9 cellular contexts compared by ENCODE assay signal in the genomic region with DNA sequence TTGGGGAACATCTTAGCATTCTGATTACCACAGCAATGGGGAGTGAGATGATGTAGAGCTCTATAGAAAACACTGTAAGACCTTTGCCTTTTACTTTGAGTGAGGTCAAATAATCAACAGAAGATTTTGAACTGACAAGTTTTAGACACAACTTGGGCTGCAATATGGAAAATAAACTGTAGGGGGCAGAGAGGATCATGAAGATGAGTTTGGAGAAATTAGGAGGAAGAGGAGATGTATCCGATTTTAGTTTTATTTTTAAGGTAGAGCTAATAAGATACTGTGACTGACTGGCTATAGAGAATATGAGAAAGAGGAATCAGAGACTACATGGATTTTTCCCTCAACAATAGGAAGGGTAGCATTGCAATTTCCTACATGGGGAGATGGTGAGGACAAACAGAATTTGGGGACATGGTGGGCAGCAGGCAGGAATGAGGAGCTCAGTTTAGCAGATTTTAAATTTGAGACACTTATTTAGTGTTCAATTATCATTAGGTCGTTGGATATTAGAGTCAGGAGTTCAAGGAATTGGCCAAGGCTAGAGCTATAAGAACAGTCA.
DNase-seq lines count a peak whose midpoint lies in the region; ATAC-seq, FAIRE-seq and TF ChIP-seq lines count a peak whose summit lies in the region.
"Had no signal": no experiment of that assay in that cellular context is flagged by ENCODE, and none has a peak within 500 bp of the region (broad histone marks: within the 10 kb centered on the region; RNA-seq: fewer than 3 reads in every experiment).

No MANE protein-coding gene starts in this region.

- no peak for FAIRE-seq in RCC 7860 (lab: Jason Lieb, UNC)

- H3K27ac Mint-ChIP-seq in osteocyte (ENCODE audit: unreplicated experiment): no peak overlapping the region
- H3K27ac Mint-ChIP-seq: CD8-positive, alpha-beta memory T cell had no signal

- H3K9me3 Mint-ChIP-seq in osteocyte (ENCODE audit: unreplicated experiment): no peaks in the 10 kb centered on the region
- H3K9me3 Mint-ChIP-seq: CD8-positive, alpha-beta memory T cell had no signal

- ATAC-seq in HG03342 (IDR thresholded peaks at IDR 0.05; ENCODE audit: unreplicated experiment): peak; percentile 54

- peak; percentile 39 for TF ChIP-seq CTCF in osteocyte (IDR thresholded peaks at IDR 0.05)

- no peaks in the 10 kb centered on the region for H3K36me3 Mint-ChIP-seq in osteocyte (ENCODE audit: unreplicated experiment)

- DNase-seq in SIG-M5 treated with dmso at 0.1 percent for 504 hours (lab: John Stamatoyannopoulos, UW; ENCODE audit: unreplicated experiment) (peak; percentile 10), SIG-M5 (lab: John Stamatoyannopoulos, UW) (no peak), dedifferentiated amniotic fluid mesenchymal stem cell (ENCODE audit: extremely low spot score) (peak; percentile 32), osteocyte (ENCODE audit: extremely low spot score, unreplicated experiment) (no peak), RCC 7860 (ENCODE audit: low spot score) (no peak), hypothalamus (lab: John Stamatoyannopoulos, UW) (no peak), NCI-H226 (no peak)

- H3K4me3 Mint-ChIP-seq in osteocyte (ENCODE audit: unreplicated experiment): no peak overlapping the region
- H3K4me3 Mint-ChIP-seq: CD8-positive, alpha-beta memory T cell had no signal

- H3K4me1 Mint-ChIP-seq in osteocyte (ENCODE audit: unreplicated experiment): no peaks in the 10 kb centered on the region

- H3K27me3 Mint-ChIP-seq in osteocyte (ENCODE audit: unreplicated experiment): no peaks in the 10 kb centered on the region
- H3K27me3 Mint-ChIP-seq: CD8-positive, alpha-beta memory T cell had no signal

Comparison
In these comparisons a context has a peak if more than half of its experiments do, and no peak if none do; other contexts are left out.
1. DNase-seq: peak in SIG-M5 treated with dmso at 0.1 percent for 504 hours (single experiment) and dedifferentiated amniotic fluid mesenchymal stem cell (single experiment); none in SIG-M5 (single experiment), osteocyte (single experiment), RCC 7860 (single experiment), hypothalamus (0 of 51) and NCI-H226 (single experiment).